Comparison of ENCODE assay signal across 27 cellular contexts in genomic region chr17:70314096-70314495, GRCh38.
DNase-seq lines count a peak whose midpoint lies in the region; ATAC-seq and TF ChIP-seq lines count a peak whose summit lies in the region.
"Had no signal": no experiment of that assay in that cellular context is flagged by ENCODE, and none has a peak within 500 bp of the region (broad histone marks: within the 10 kb centered on the region; RNA-seq: fewer than 3 reads in every experiment).

No MANE protein-coding gene starts in this region.

- peaks cover 4% of the 10 kb centered on the region for H3K9me3 Mint-ChIP-seq in activated naive CD8-positive, alpha-beta T cell treated with anti-CD3 and anti-CD28 coated beads, Interleukin-2, amount 50 U/mL, for 24 hours
- peaks cover 0 to 10% (median 0%) of the 10 kb centered on the region in 5 donors for H3K9me3 Mint-ChIP-seq in CD8-positive, alpha-beta memory T cell
- H3K9me3 Mint-ChIP-seq: neural progenitor cell had no signal

- CTCF ChIA-PET in AG04450 (lab: Charles Lee): no interaction called here
- CTCF ChIA-PET in CD8-positive, alpha-beta memory T cell (lab: Charles Lee): no interaction called here

- no peak overlapping the region for H4K91ac ChIP-seq in mesenchymal stem cell (ENCODE audit: low read length)

- H3K27ac Mint-ChIP-seq in activated naive CD8-positive, alpha-beta T cell treated with anti-CD3 and anti-CD28 coated beads, Interleukin-2, amount 50 U/mL, for 24 hours: no peak overlapping the region
- H3K27ac Mint-ChIP-seq in CD8-positive, alpha-beta memory T cell: no peak overlapping the region
- H3K27ac Mint-ChIP-seq: activated CD4-positive, alpha-beta memory T cell treated with anti-CD3 and anti-CD28 coated beads, Interleukin-2, amount 10 ng/mL, durations not matched to agents 7 days and 5 days; CD4-positive, alpha-beta T cell; effector memory CD8-positive, alpha-beta T cell; neural progenitor cell; T-helper 17 cell; WTC11 had no signal

- TF ChIP-seq CTCF in AG04450 (IDR thresholded peaks at IDR 0.05; ENCODE audit: low read depth, low read length): no peak
- no peak for TF ChIP-seq CTCF in astrocyte of the cerebellum (IDR thresholded peaks at IDR 0.05; ENCODE audit: low read depth, low read length, missing control alignments)

- H3K14ac ChIP-seq in mesenchymal stem cell (ENCODE audit: low read length in 2 of 2): no peak overlapping the region

- no peak overlapping the region for H2BK5ac ChIP-seq in mesenchymal stem cell (ENCODE audit: low read depth, low read length, poor library complexity, severe bottlenecking)

- no peaks in the 10 kb centered on the region for H3K9me3 ChIP-seq in AG04450 (ENCODE audit: control insufficient read depth, insufficient read depth, low read length)
- H3K9me3 ChIP-seq in mesenchymal stem cell (ENCODE audit: control insufficient read depth, low read length): no peaks in the 10 kb centered on the region
- H3K9me3 ChIP-seq in CD8-positive, alpha-beta memory T cell (ENCODE audit: low read length): no peaks in the 10 kb centered on the region
- H3K9me3 ChIP-seq: esophagus muscularis mucosa had no signal

- no peaks in the 10 kb centered on the region for H3K4me1 ChIP-seq in mesenchymal stem cell (ENCODE audit: control insufficient read depth, insufficient read depth, low read depth, low read length)
- H3K4me1 ChIP-seq in CD8-positive, alpha-beta memory T cell (ENCODE audit: insufficient read depth, low read length): no peaks in the 10 kb centered on the region
- H3K4me1 ChIP-seq: neural progenitor cell, SJSA1 had no signal

- 100% methylated on average over 2 of the region's 2 CpGs for WGBS in mesenchymal stem cell

- no peak for ATAC-seq in activated naive CD8-positive, alpha-beta T cell treated with anti-CD3 and anti-CD28 coated beads, Interleukin-2, amount 50 U/mL, for 24 hours
- ATAC-seq: effector memory CD8-positive, alpha-beta T cell; left colon; T-helper 17 cell; WTC11 had no signal

- H4K8ac ChIP-seq in mesenchymal stem cell (ENCODE audit: low read length): no peak overlapping the region

- no peaks in the 10 kb centered on the region for H3K27me3 Mint-ChIP-seq in activated naive CD8-positive, alpha-beta T cell treated with anti-CD3 and anti-CD28 coated beads, Interleukin-2, amount 50 U/mL, for 24 hours
- no peaks in the 10 kb centered on the region for H3K27me3 Mint-ChIP-seq in CD8-positive, alpha-beta memory T cell
- H3K27me3 Mint-ChIP-seq: activated CD4-positive, alpha-beta memory T cell treated with anti-CD3 and anti-CD28 coated beads, Interleukin-2, amount 10 ng/mL, durations not matched to agents 7 days and 5 days; effector memory CD8-positive, alpha-beta T cell; T-helper 17 cell had no signal

- H3K4ac ChIP-seq in mesenchymal stem cell (ENCODE audit: low read depth in 1 of 2, low read length in 2 of 2): no peak overlapping the region

- H3K27me3 ChIP-seq in AG04450 (ENCODE audit: control insufficient read depth, insufficient read depth, low read length) (no peaks in the 10 kb centered on the region), mesenchymal stem cell (ENCODE audit: control insufficient read depth in 1 of 2, insufficient read depth in 1 of 2, low read length in 2 of 2) (no peaks in the 10 kb centered on the region)
- no peaks in the 10 kb centered on the region for H3K27me3 ChIP-seq in CD8-positive, alpha-beta memory T cell (ENCODE audit: insufficient read depth, low read length, poor library complexity, severe bottlenecking)
- H3K27me3 ChIP-seq: esophagus muscularis mucosa, neural progenitor cell had no signal

- H2BK12ac ChIP-seq in mesenchymal stem cell (ENCODE audit: low read length in 2 of 2): no peak overlapping the region

- H3K4me1 Mint-ChIP-seq in activated naive CD8-positive, alpha-beta T cell treated with anti-CD3 and anti-CD28 coated beads, Interleukin-2, amount 50 U/mL, for 24 hours: no peaks in the 10 kb centered on the region
- no peaks in the 10 kb centered on the region for H3K4me1 Mint-ChIP-seq in CD8-positive, alpha-beta memory T cell
- H3K4me1 Mint-ChIP-seq: activated CD4-positive, alpha-beta memory T cell treated with anti-CD3 and anti-CD28 coated beads, Interleukin-2, amount 10 ng/mL, durations not matched to agents 7 days and 5 days; T-helper 17 cell had no signal

- H3K4me3 Mint-ChIP-seq in activated naive CD8-positive, alpha-beta T cell treated with anti-CD3 and anti-CD28 coated beads, Interleukin-2, amount 50 U/mL, for 24 hours: no peak overlapping the region
- no peak overlapping the region for H3K4me3 Mint-ChIP-seq in CD8-positive, alpha-beta memory T cell
- H3K4me3 Mint-ChIP-seq: activated CD4-positive, alpha-beta memory T cell treated with anti-CD3 and anti-CD28 coated beads, Interleukin-2, amount 10 ng/mL, durations not matched to agents 7 days and 5 days; CD4-positive, alpha-beta T cell; effector memory CD8-positive, alpha-beta T cell; neural progenitor cell; T-helper 17 cell; WTC11 had no signal

- H3K27ac ChIP-seq in AG04450 (ENCODE audit: low read depth, low read length): no peak overlapping the region
- H3K27ac ChIP-seq in mesenchymal stem cell (ENCODE audit: low read length, poor library complexity, severe bottlenecking): no peak overlapping the region
- H3K27ac ChIP-seq in CD8-positive, alpha-beta memory T cell (ENCODE audit: low read depth, low read length): no peak overlapping the region
- H3K27ac ChIP-seq: esophagus muscularis mucosa, KMS-11, neural progenitor cell, SJSA1 had no signal

- in situ Hi-C loops in astrocyte of the cerebellum (cut with HindIII; ENCODE audit: low sequenced_read_pairs): no loop called here

- H2AK5ac ChIP-seq in mesenchymal stem cell (ENCODE audit: low read length, severe bottlenecking): no peak overlapping the region

- POLR2A ChIA-PET in AG04450 (lab: Yijun Ruan, JAX): no interaction called here
- POLR2A ChIA-PET in CD8-positive, alpha-beta memory T cell (lab: Charles Lee): no interaction called here

- H3K36me3 Mint-ChIP-seq in activated naive CD8-positive, alpha-beta T cell treated with anti-CD3 and anti-CD28 coated beads, Interleukin-2, amount 50 U/mL, for 24 hours (ENCODE audit: low read depth): no peaks in the 10 kb centered on the region
- H3K36me3 Mint-ChIP-seq in CD8-positive, alpha-beta memory T cell: no peaks in the 10 kb centered on the region
- H3K36me3 Mint-ChIP-seq: neural progenitor cell, WTC11 had no signal

- H3K4me3 ChIP-seq in AG04450 (ENCODE audit: low read depth, low read length) (no peak overlapping the region), astrocyte of the cerebellum (ENCODE audit: low read depth, low read length) (no peak overlapping the region), mesenchymal stem cell (ENCODE audit: insufficient read depth in 1 of 2, low read depth in 1 of 2, low read length in 2 of 2) (peak overlapping the region in 1 of 2 experiments; percentile 55)
- H3K4me3 ChIP-seq in CD8-positive, alpha-beta memory T cell (ENCODE audit: low read length): no peak overlapping the region
- H3K4me3 ChIP-seq: esophagus muscularis mucosa, neural progenitor cell, SJSA1 had no signal

- no peak overlapping the region for H2BK120ac ChIP-seq in mesenchymal stem cell (ENCODE audit: low read depth, low read length)

- no peak overlapping the region for H2BK15ac ChIP-seq in mesenchymal stem cell (ENCODE audit: low read depth, poor library complexity, severe bottlenecking)

- no peaks in the 10 kb centered on the region for H3K36me3 ChIP-seq in mesenchymal stem cell (ENCODE audit: control insufficient read depth in 1 of 2, insufficient read depth in 2 of 2, low read depth in 1 of 2, low read length in 2 of 2)
- no peaks in the 10 kb centered on the region for H3K36me3 ChIP-seq in CD8-positive, alpha-beta memory T cell (ENCODE audit: insufficient read depth, low read length)
- H3K36me3 ChIP-seq: esophagus muscularis mucosa, neural progenitor cell, SJSA1 had no signal

- H3K9ac ChIP-seq in mesenchymal stem cell (ENCODE audit: low read length): peak overlapping the region; percentile 76
- H3K9ac ChIP-seq: KMS-11, neural progenitor cell had no signal

- H2AFZ ChIP-seq in mesenchymal stem cell (ENCODE audit: low read depth, low read length): no peak overlapping the region
- H2AFZ ChIP-seq: neural progenitor cell had no signal

- DNase-seq in AG04450 (ENCODE audit: low read depth, low spot score) (peak; percentile 21), HCEC 1CT (peak; percentile 82), astrocyte of the cerebellum (ENCODE audit: low read depth) (peak; percentile 39), mesenchymal stem cell (no peak), RKO (ENCODE audit: low spot score) (no peak)
- DNase-seq in activated naive CD8-positive, alpha-beta T cell treated with anti-CD3 and anti-CD28 coated beads, Interleukin-2, amount 50 U/mL, for 24 hours: no peak
- no peak for DNase-seq in activated CD4-positive, CD25-positive, alpha-beta regulatory T cell treated with anti-CD3 and anti-CD28 coated beads, Interleukin-2, amount 50 U/mL, for 72 hours
- no peak for DNase-seq in CD8-positive, alpha-beta memory T cell
- DNase-seq: activated CD4-positive, alpha-beta memory T cell treated with anti-CD3 and anti-CD28 coated beads, Interleukin-2, amount 10 ng/mL, durations not matched to agents 7 days and 5 days; activated gamma-delta T cell treated with Interleukin-2 at 50 U/mL for 16 hours; activated T-cell treated with anti-CD3 and anti-CD28 coated beads for 4 hours; amygdala; CD4-positive, alpha-beta T cell; cerebellar nuclear complex; DMS53; effector memory CD8-positive, alpha-beta T cell; GOT3; left colon; NCI-H1092; NCI-H2029; stimulated activated CD4-positive, alpha-beta T cell treated with anti-CD3 and anti-CD28 coated beads, Interleukin-12 subunit alpha, Interleukin-12 subunit beta, amount 100 ng/mL, for 4 hours; T-helper 17 cell had no signal

- no peak overlapping the region for H3K4me2 ChIP-seq in mesenchymal stem cell (ENCODE audit: low read length, poor library complexity, severe bottlenecking)
- H3K4me2 ChIP-seq: KMS-11, neural progenitor cell had no signal

- H3K79me1 ChIP-seq in mesenchymal stem cell (replicated peaks; ENCODE audit: low read length, poor library complexity, severe bottlenecking): no peaks in the 10 kb centered on the region

- no peak overlapping the region for H3K18ac ChIP-seq in mesenchymal stem cell (ENCODE audit: low read depth in 1 of 2, low read length in 2 of 2)

- H3K23ac ChIP-seq in mesenchymal stem cell (ENCODE audit: low read length in 2 of 2): no peak overlapping the region

Comparison
In these comparisons a context has a peak if more than half of its experiments do, and no peak if none do; other contexts are left out.
1. DNase-seq: peak in AG04450 (single experiment), HCEC 1CT (single experiment) and astrocyte of the cerebellum (single experiment); none in mesenchymal stem cell (single experiment), activated naive CD8-positive, alpha-beta T cell treated with anti-CD3 and anti-CD28 coated beads, Interleukin-2, amount 50 U/mL, for 24 hours (single experiment), activated CD4-positive, CD25-positive, alpha-beta regulatory T cell treated with anti-CD3 and anti-CD28 coated beads, Interleukin-2, amount 50 U/mL, for 72 hours (single experiment), RKO (single experiment) and CD8-positive, alpha-beta memory T cell (0 of 5).